8 cellular contexts compared by ENCODE assay signal in genomic region chr6:128725271-128726233, GRCh38.
A peak's percentile ranks its signal among the peaks of the same experiment; 100 is the strongest.
DNase-seq lines count a peak whose midpoint lies in the region; ATAC-seq, FAIRE-seq and TF ChIP-seq lines count a peak whose summit lies in the region.

No MANE protein-coding gene starts in this region.

- no peaks in the 10 kb centered on the region for H3K27me3 ChIP-seq in CD4-positive, alpha-beta memory T cell (ENCODE audit: insufficient read depth, low read length)
- H3K27me3 ChIP-seq in bronchial epithelial cell (ENCODE audit: control insufficient read depth, insufficient read depth, low read length) (no peaks in the 10 kb centered on the region), right lobe of liver (no peaks in the 10 kb centered on the region)

- no peak overlapping the region for H3K27ac Mint-ChIP-seq in CD4-positive, alpha-beta memory T cell

- no peaks in the 10 kb centered on the region for H3K36me3 Mint-ChIP-seq in CD4-positive, alpha-beta memory T cell

- POLR2A ChIA-PET in CD4-positive, alpha-beta memory T cell (lab: Charles Lee; ENCODE audit: partially characterized antibody): no interaction called here

- H3K4me3 ChIP-seq in CD4-positive, alpha-beta memory T cell (ENCODE audit: low read length in 2 of 2): no peak overlapping the region
- H3K4me3 ChIP-seq in bronchial epithelial cell (ENCODE audit: low read depth, low read length) (no peak overlapping the region), right lobe of liver (no peak overlapping the region)

- TF ChIP-seq POLR2A in right lobe of liver (IDR thresholded peaks at IDR 0.05): no peak

- no peak overlapping the region for H3K4me3 Mint-ChIP-seq in CD4-positive, alpha-beta memory T cell

- no peaks in the 10 kb centered on the region for H3K4me1 ChIP-seq in CD4-positive, alpha-beta memory T cell (ENCODE audit: insufficient read depth, low read length)
- no peaks in the 10 kb centered on the region for H3K4me1 ChIP-seq in right lobe of liver

- H3K36me3 ChIP-seq in CD4-positive, alpha-beta memory T cell (ENCODE audit: insufficient read depth, low read length): no peaks in the 10 kb centered on the region
- H3K36me3 ChIP-seq in bronchial epithelial cell (ENCODE audit: control insufficient read depth, insufficient read depth, low read length): no peaks in the 10 kb centered on the region
- H3K36me3 ChIP-seq in right lobe of liver: no peaks in the 10 kb centered on the region

- FAIRE-seq in GM19239 (lab: Jason Lieb, UNC): peak; percentile 59
- no peak for FAIRE-seq in bronchial epithelial cell (lab: Jason Lieb, UNC)

- ATAC-seq in right lobe of liver (peak in 3 of 4 donors; percentile 33 to 40 (median 34)), HG03196 (IDR thresholded peaks at IDR 0.05; ENCODE audit: unreplicated experiment) (no peak)

- intact Hi-C loops in CD4-positive, alpha-beta memory T cell (cut with micrococcal nuclease): loop anchor here (1.0 to 10.0 kb wide), 4 partner anchors 529 to 1118 kb away; no protein-coding TSS in a partner anchor
- intact Hi-C loops in right lobe of liver (cut with DNase I): loop anchor here in 1 of 2 donors (10.0 kb wide), 1 partner anchor 991 kb away; no protein-coding TSS in a partner anchor

- DNase-seq in CD4-positive, alpha-beta memory T cell: peak in 4 of 5 donors; percentile 8 to 19 (median 12)
- peak; percentile 4 for DNase-seq in GM19239 (ENCODE audit: insufficient read length, low spot score)
- peak; percentile 13 for DNase-seq in NCI-H460 (ENCODE audit: extremely low read depth, low read depth)
- DNase-seq in bronchial epithelial cell (ENCODE audit: low read depth): peak; percentile 33
- no peak for DNase-seq in right lobe of liver
- no peak for DNase-seq in cerebellar nuclear complex (lab: John Stamatoyannopoulos, UW)
- no peak for DNase-seq in DMS79 (lab: John Stamatoyannopoulos, UW)

- H3K4me1 Mint-ChIP-seq in CD4-positive, alpha-beta memory T cell: no peaks in the 10 kb centered on the region

- H3K27me3 Mint-ChIP-seq in CD4-positive, alpha-beta memory T cell: peaks cover 13 to 14% of the 10 kb centered on the region in 2 donors

- TF ChIP-seq CTCF in bronchial epithelial cell (IDR thresholded peaks at IDR 0.05; ENCODE audit: insufficient read depth, low read length, severe bottlenecking) (peak; percentile 61), right lobe of liver (IDR thresholded peaks at IDR 0.05) (peak; percentile 41 to 68 (median 67))

- WGBS in right lobe of liver (ENCODE audit: insufficient coverage, low coverage, low lambda C conversion rate, missing lambda C conversion rate): 22% methylated on average over 3 of the region's 3 CpGs

- no peaks in the 10 kb centered on the region for H3K9me3 Mint-ChIP-seq in CD4-positive, alpha-beta memory T cell

- H3K27ac ChIP-seq in CD4-positive, alpha-beta memory T cell (ENCODE audit: low read depth, low read length): no peak overlapping the region
- H3K27ac ChIP-seq in right lobe of liver: no peak overlapping the region

- H3K9me3 ChIP-seq in CD4-positive, alpha-beta memory T cell (ENCODE audit: control insufficient read depth in 1 of 2, low read length in 2 of 2): no peaks in the 10 kb centered on the region
- H3K9me3 ChIP-seq in right lobe of liver: no peaks in the 10 kb centered on the region

- CTCF ChIA-PET in CD4-positive, alpha-beta memory T cell (lab: Charles Lee; ENCODE audit: partially characterized antibody): interaction anchor here (0.7 to 2.3 kb wide), 10 partner anchors 9 to 647 kb away, joined by 3 to 19 read pairs (median 4); no protein-coding TSS in a partner anchor

Comparison
In these comparisons a context has a peak if more than half of its experiments do, and no peak if none do; other contexts are left out.
1. DNase-seq: peak in CD4-positive, alpha-beta memory T cell (4 of 5), GM19239 (single experiment), NCI-H460 (single experiment) and bronchial epithelial cell (single experiment); none in right lobe of liver (0 of 3), cerebellar nuclear complex (0 of 2) and DMS79 (single experiment).